8 cellular contexts compared by ENCODE assay signal in the genomic region with DNA sequence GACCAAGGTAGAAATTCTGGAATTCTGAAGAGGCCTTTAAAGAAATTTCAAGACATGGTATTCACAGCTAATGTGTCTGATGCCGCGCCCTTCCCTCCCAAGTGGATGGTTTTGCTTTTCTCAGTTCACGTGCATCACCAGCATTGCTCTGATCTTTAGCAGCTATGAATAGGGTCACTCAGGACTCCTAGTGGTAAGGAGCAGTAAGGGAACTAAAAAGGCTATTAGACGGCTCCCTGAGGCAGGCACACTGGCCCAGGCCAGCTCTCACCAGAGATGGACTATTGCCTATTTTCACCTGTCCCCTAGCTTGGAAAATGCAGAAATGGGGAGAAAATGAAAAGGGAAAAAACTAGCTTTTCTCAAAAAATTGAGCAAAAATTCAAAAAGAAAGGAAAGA.
DNase-seq lines count a peak whose midpoint lies in the region; ATAC-seq and TF ChIP-seq lines count a peak whose summit lies in the region.

No MANE protein-coding gene starts in this region.

- H3K9me3 Mint-ChIP-seq in activated CD4-positive, alpha-beta T cell treated with anti-CD3 and anti-CD28 coated beads for 36 hours (ENCODE audit: low read depth): no peaks in the 10 kb centered on the region

- H3K4me3 Mint-ChIP-seq in activated CD4-positive, alpha-beta T cell treated with anti-CD3 and anti-CD28 coated beads for 36 hours: no peak overlapping the region

- H3K79me2 ChIP-seq in OCI-LY1 (ENCODE audit: insufficient read depth, low read length): no peaks in the 10 kb centered on the region

- H3F3A ChIP-seq in OCI-LY1 (ENCODE audit: insufficient read depth, low read length): no peaks in the 10 kb centered on the region

- no peaks in the 10 kb centered on the region for H3K27me3 ChIP-seq in OCI-LY1 (ENCODE audit: insufficient read depth, low read length)

- H4K20me1 ChIP-seq in OCI-LY1 (ENCODE audit: insufficient read depth, low read length): no peaks in the 10 kb centered on the region

- H3K36me3 ChIP-seq in OCI-LY1 (ENCODE audit: insufficient read depth, low read length): no peaks in the 10 kb centered on the region

- H3K4me3 ChIP-seq in OCI-LY1 (ENCODE audit: low read depth, low read length, poor library complexity, severe bottlenecking): no peak overlapping the region

- no peak overlapping the region for H3K4me2 ChIP-seq in OCI-LY1 (ENCODE audit: low read length)

- peak; percentile 45; the same call in 1 of the 2 replicates for TF ChIP-seq CTCF in OCI-LY1 (IDR thresholded peaks at IDR 0.05; ENCODE audit: low read length)

- no peak overlapping the region for H2AFZ ChIP-seq in OCI-LY1 (ENCODE audit: low read length)

- H3K4me1 ChIP-seq in OCI-LY1 (ENCODE audit: insufficient read depth, low read length, severe bottlenecking): no peaks in the 10 kb centered on the region

- DNase-seq in activated CD4-positive, alpha-beta T cell treated with anti-CD3 and anti-CD28 coated beads for 36 hours: no peak
- DNase-seq in activated CD4-positive, alpha-beta T cell treated with anti-CD3 and anti-CD28 coated beads for 1 hour: no peak
- DNase-seq in iPS-NIHi7 (ENCODE audit: extremely low spot score) (peak; percentile 69), amygdala (lab: John Stamatoyannopoulos, UW) (no peak), mesenteric fat pad (ENCODE audit: low spot score) (no peak)
- no peak for DNase-seq in activated CD4-positive, alpha-beta T cell treated with anti-CD3 and anti-CD28 coated beads, Interleukin-2, amount 50 U/mL, for 1 hour

- CTCF ChIA-PET in activated CD4-positive, alpha-beta T cell treated with anti-CD3 and anti-CD28 coated beads for 36 hours (lab: Charles Lee): interaction anchor here (0.6 to 1.3 kb wide), 6 partner anchors 13 to 823 kb away, joined by 3 read pairs; no protein-coding TSS in a partner anchor

- no peaks in the 10 kb centered on the region for H3K9me2 ChIP-seq in OCI-LY1 (ENCODE audit: low read depth, low read length)

- H3K36me3 Mint-ChIP-seq in activated CD4-positive, alpha-beta T cell treated with anti-CD3 and anti-CD28 coated beads for 36 hours (ENCODE audit: low read depth): no peaks in the 10 kb centered on the region

- peaks cover 11% of the 10 kb centered on the region for H3K4me1 Mint-ChIP-seq in activated CD4-positive, alpha-beta T cell treated with anti-CD3 and anti-CD28 coated beads for 36 hours

- H3K27ac ChIP-seq in OCI-LY1 (ENCODE audit: low read depth, low read length, poor library complexity, severe bottlenecking): no peak overlapping the region

- peak; percentile 25 for ATAC-seq in activated CD4-positive, alpha-beta T cell treated with anti-CD3 and anti-CD28 coated beads for 36 hours
- peak; percentile 69 for ATAC-seq in HG02588 (IDR thresholded peaks at IDR 0.05; ENCODE audit: unreplicated experiment)

- intact Hi-C loops in activated CD4-positive, alpha-beta T cell treated with anti-CD3 and anti-CD28 coated beads for 36 hours (cut with DNase I, micrococcal nuclease): loop anchor here in 1 of 2 experiments (10.0 kb wide), 1 partner anchor 454 kb away; no protein-coding TSS in a partner anchor

- no peak overlapping the region for H3K27ac Mint-ChIP-seq in activated CD4-positive, alpha-beta T cell treated with anti-CD3 and anti-CD28 coated beads for 36 hours

- H3K9me3 ChIP-seq in OCI-LY1 (ENCODE audit: low read length): no peaks in the 10 kb centered on the region

- peaks cover under 1% of the 10 kb centered on the region for H3K27me3 Mint-ChIP-seq in activated CD4-positive, alpha-beta T cell treated with anti-CD3 and anti-CD28 coated beads for 36 hours

- POLR2A ChIA-PET in activated CD4-positive, alpha-beta T cell treated with anti-CD3 and anti-CD28 coated beads for 36 hours (lab: Charles Lee): interaction anchor here (0.7 kb wide), 1 partner anchor 338 kb away, joined by 3 read pairs; no protein-coding TSS in a partner anchor

- H3K9ac ChIP-seq in OCI-LY1 (ENCODE audit: low read length): no peak overlapping the region
